Comparison of ENCODE assay signal across 23 cellular contexts in genomic region chr7:82406937-82407336, GRCh38. TPM values are rescaled to one million over a fixed set of nuclear protein-coding genes. Genes with fewer than 3 reads are reported as not detected.
DNase-seq lines count a peak whose midpoint lies in the region; ATAC-seq and TF ChIP-seq lines count a peak whose summit lies in the region.
"Had no signal": no experiment of that assay in that cellular context is flagged by ENCODE, and none has a peak within 500 bp of the region (broad histone marks: within the 10 kb centered on the region; RNA-seq: fewer than 3 reads in every experiment).

No MANE protein-coding gene starts in this region.

- no peak for TF ChIP-seq POLR2A in upper lobe of left lung (IDR thresholded peaks at IDR 0.05)

- DNase-seq in DMS53 (lab: John Stamatoyannopoulos, UW) = peak; percentile 41
- DNase-seq in DMS53 treated with DMSO at 0.1 percent for 48 hours (lab: John Stamatoyannopoulos, UW; ENCODE audit: unreplicated experiment) = no peak
- peak; percentile 50 to 53 for DNase-seq in NCI-H526 (lab: John Stamatoyannopoulos, UW)
- DNase-seq in myocyte (ENCODE audit: low read depth) = peak; percentile 54
- DNase-seq in upper lobe of left lung = no peak
- DNase-seq in midbrain (lab: John Stamatoyannopoulos, UW) = no peak
- DNase-seq: 8988T, ACHN, BE2C, Calu3, HCEC 1CT, NCI-H1092, NCI-H1417 treated with DMSO at 0.1 percent for 48 hours, NCI-H1694 treated with DMSO at 0.1 percent for 48 hours, NCI-H2081, NCI-H69, OCI-M1, Peyer's patch, SIG-M5, SK-N-SH, SW 1271 had no signal

- H3K9me3 ChIP-seq in skeletal muscle satellite cell (replicated peaks; ENCODE audit: low read length) (no peaks in the 10 kb centered on the region), upper lobe of left lung (no peaks in the 10 kb centered on the region)
- H3K9me3 ChIP-seq: BE2C, Peyer's patch, SK-N-SH had no signal

- H3K4me1 ChIP-seq in skeletal muscle satellite cell (ENCODE audit: control insufficient read depth, insufficient read depth, low read length) (peaks cover 8% of the 10 kb centered on the region), upper lobe of left lung (no peaks in the 10 kb centered on the region)
- H3K4me1 ChIP-seq: BE2C, Peyer's patch had no signal

- H3K27me3 ChIP-seq in skeletal muscle satellite cell (ENCODE audit: control insufficient read depth, insufficient read depth, low read length) = no peaks in the 10 kb centered on the region
- no peaks in the 10 kb centered on the region for H3K27me3 ChIP-seq in upper lobe of left lung
- H3K27me3 ChIP-seq: BE2C, Peyer's patch had no signal

- H3K4me3 ChIP-seq in skeletal muscle satellite cell (ENCODE audit: low read length) = no peak overlapping the region
- no peak overlapping the region for H3K4me3 ChIP-seq in upper lobe of left lung
- H3K4me3 ChIP-seq: Peyer's patch had no signal

- WGBS in upper lobe of left lung, 2 donors = 88 to 93% methylated on average over 1 of the region's 1 CpG

- TF ChIP-seq EP300 in upper lobe of left lung (IDR thresholded peaks at IDR 0.05) = no peak

- TF ChIP-seq CTCF in upper lobe of left lung (IDR thresholded peaks at IDR 0.05) = no peak

- peak overlapping the region; percentile 13 for H3K4me2 ChIP-seq in skeletal muscle satellite cell (ENCODE audit: low read length)
- H3K4me2 ChIP-seq: SK-N-SH had no signal

- H3K27ac ChIP-seq in upper lobe of left lung = no peak overlapping the region
- H3K27ac ChIP-seq: Peyer's patch had no signal

- H3K9ac ChIP-seq in skeletal muscle satellite cell (ENCODE audit: low read depth, low read length) = no peak overlapping the region
- H3K9ac ChIP-seq: SK-N-SH had no signal

- ATAC-seq in HG03175 (IDR thresholded peaks at IDR 0.05; ENCODE audit: unreplicated experiment) (no peak), upper lobe of left lung (ENCODE audit: low FRiP score in 2 of 2) (no peak)

- no peaks in the 10 kb centered on the region for H3K36me3 ChIP-seq in skeletal muscle satellite cell (ENCODE audit: insufficient read depth, low read length)
- no peaks in the 10 kb centered on the region for H3K36me3 ChIP-seq in upper lobe of left lung
- H3K36me3 ChIP-seq: Peyer's patch had no signal

RNA-seq across cellular contexts. Expression of gene CACNA2D1, which starts 36.6 kb away (rescaled TPM):
- total RNA-seq in myocyte = 231 and 261 TPM in 2 replicates
- polyA plus RNA-seq in myocyte (2012) = 33.4 TPM
- 39.0 and 46.7 TPM in 2 replicates for total RNA-seq in skeletal muscle satellite cell (2012; rRNA removed)
- 10 to 100 TPM in 3 of 6 donors, 1 to 10 TPM in 3; 6.7 to 85.9 (median 9.6) TPM for total RNA-seq in upper lobe of left lung

Comparison
In these comparisons a context has a peak if more than half of its experiments do, and no peak if none do; other contexts are left out.
1. DNase-seq: peak in DMS53 (single experiment), NCI-H526 (2 of 2) and myocyte (single experiment); none in DMS53 treated with DMSO at 0.1 percent for 48 hours (single experiment), upper lobe of left lung (0 of 2) and midbrain (single experiment).